Comparison of ENCODE assay signal across 8 cellular contexts in genomic region chr7:93374345-93374940, GRCh38.
DNase-seq lines count a peak whose midpoint lies in the region; ATAC-seq, FAIRE-seq and TF ChIP-seq lines count a peak whose summit lies in the region.

No MANE protein-coding gene starts in this region.

- peaks cover 5% of the 10 kb centered on the region for H3K4me1 ChIP-seq in GM12878 (ENCODE audit: control insufficient read depth, insufficient read depth, low read length)

- H4K20me1 ChIP-seq in GM12878 (ENCODE audit: control insufficient read depth, insufficient read depth): no peaks in the 10 kb centered on the region

- SMC1A ChIA-PET in GM12878 (lab: Charles Lee; ENCODE audit: uncharacterized antibody, unreplicated experiment): interaction anchor here (0.6 to 1.5 kb wide), 6 partner anchors 20 to 152 kb away, joined by 3 to 8 read pairs (median 3); no protein-coding TSS in a partner anchor

- H3K27ac Mint-ChIP-seq in HFFc6: no peak overlapping the region
- no peak overlapping the region for H3K27ac Mint-ChIP-seq in memory B cell
- no peak overlapping the region for H3K27ac Mint-ChIP-seq in activated CD4-positive, alpha-beta memory T cell treated with anti-CD3 and anti-CD28 coated beads for 36 hours

- H3K4me2 ChIP-seq in GM12878 (ENCODE audit: control insufficient read depth, insufficient read depth): no peak overlapping the region

- TF ChIP-seq RAD21 in GM12878 (IDR thresholded peaks at IDR 0.05; ENCODE audit: insufficient read depth, low read depth, low read length): peak; percentile 67

- H3K4me1 Mint-ChIP-seq in HFFc6 (ENCODE audit: low read depth): no peaks in the 10 kb centered on the region
- peaks cover 31% of the 10 kb centered on the region for H3K4me1 Mint-ChIP-seq in memory B cell
- H3K4me1 Mint-ChIP-seq in activated CD4-positive, alpha-beta memory T cell treated with anti-CD3 and anti-CD28 coated beads for 36 hours (ENCODE audit: low read depth): no peaks in the 10 kb centered on the region

- CTCF ChIA-PET in GM12878 (lab: Yijun Ruan, JAX): interaction anchor here (0.6 to 2.3 kb wide), 14 partner anchors 8 to 874 kb away, joined by 3 to 30 read pairs (median 4); no protein-coding TSS in a partner anchor
- CTCF ChIA-PET in activated CD4-positive, alpha-beta memory T cell treated with anti-CD3 and anti-CD28 coated beads for 36 hours (lab: Charles Lee): interaction anchor here (0.7 to 1.4 kb wide), 12 partner anchors 10 to 907 kb away, joined by 3 to 7 read pairs (median 3); no protein-coding TSS in a partner anchor

- DNase-seq in SKM-1 (lab: John Stamatoyannopoulos, UW; ENCODE audit: unreplicated experiment) (peak; percentile 21), SKM-1 treated with dmso at 0.1 percent for 144 hours (lab: John Stamatoyannopoulos, UW; ENCODE audit: unreplicated experiment) (no peak), HFFc6 (peak; percentile 16), NCI-H1105 treated with DMSO at 0.1 percent for 48 hours (lab: John Stamatoyannopoulos, UW) (peak; percentile 64), GM12878 (ENCODE audit: low read depth, low spot score) (no peak), memory B cell (ENCODE audit: low spot score in 2 of 2) (no peak), NCI-H128 (lab: John Stamatoyannopoulos, UW; ENCODE audit: unreplicated experiment) (no peak)
- DNase-seq in activated CD4-positive, alpha-beta memory T cell treated with anti-CD3 and anti-CD28 coated beads for 36 hours: no peak

- no peak for TF ChIP-seq POLR2A in GM12878 (IDR thresholded peaks at IDR 0.05; ENCODE audit: low read depth, low read length)

- H3K36me3 Mint-ChIP-seq in HFFc6 (ENCODE audit: low read depth): no peaks in the 10 kb centered on the region
- no peaks in the 10 kb centered on the region for H3K36me3 Mint-ChIP-seq in memory B cell
- H3K36me3 Mint-ChIP-seq in activated CD4-positive, alpha-beta memory T cell treated with anti-CD3 and anti-CD28 coated beads for 36 hours: no peaks in the 10 kb centered on the region

- H3K4me3 Mint-ChIP-seq in HFFc6 (no peak overlapping the region), memory B cell (no peak overlapping the region)
- H3K4me3 Mint-ChIP-seq in activated CD4-positive, alpha-beta memory T cell treated with anti-CD3 and anti-CD28 coated beads for 36 hours: no peak overlapping the region

- FAIRE-seq in GM12878 (lab: Jason Lieb, UNC): peak; percentile 54

- TF ChIP-seq EP300 in GM12878 (IDR thresholded peaks at IDR 0.05; ENCODE audit: borderline replicate concordance in 1 of 2, control insufficient read depth in 1 of 2, low read depth in 2 of 2, low read length in 2 of 2): no peak

- RAD21 ChIA-PET in GM12878 (lab: Charles Lee; ENCODE audit: unreplicated experiment): interaction anchor here (0.7 to 1.3 kb wide), 4 partner anchors 123 to 282 kb away, joined by 3 to 12 read pairs (median 3); partner anchors contain the start of gene VPS50

- H3K9me3 Mint-ChIP-seq in HFFc6 (no peaks in the 10 kb centered on the region), memory B cell (no peaks in the 10 kb centered on the region)
- H3K9me3 Mint-ChIP-seq in activated CD4-positive, alpha-beta memory T cell treated with anti-CD3 and anti-CD28 coated beads for 36 hours: peaks cover 5% of the 10 kb centered on the region

- no peaks in the 10 kb centered on the region for H3K9me3 ChIP-seq in GM12878 (replicated peaks; ENCODE audit: control insufficient read depth, insufficient read depth, low read length)

- no peaks in the 10 kb centered on the region for H3K79me2 ChIP-seq in GM12878 (ENCODE audit: control insufficient read depth, insufficient read depth, low read length)

- in situ Hi-C loops in GM12878 (cut with MboI): no loop called here

- ATAC-seq in GM12878 (peak; percentile 84), memory B cell (ENCODE audit: low read depth) (peak; percentile 65)

- 16% methylated on average over 5 of the region's 5 CpGs for WGBS in GM12878 (ENCODE audit: insufficient coverage, insufficient replicate concordance, low lambda C conversion rate, missing lambda C conversion rate)

- POLR2A ChIA-PET in GM12878 (lab: Charles Lee): no interaction called here
- POLR2A ChIA-PET in activated CD4-positive, alpha-beta memory T cell treated with anti-CD3 and anti-CD28 coated beads for 36 hours (lab: Charles Lee): no interaction called here

- H3K4me3 ChIP-seq in GM12878: no peak overlapping the region

- no TSS peak for BruUV-seq in GM12878 (replicated peaks; lab: Mats Ljungman, UMichigan)

- H3K27me3 Mint-ChIP-seq in HFFc6 (ENCODE audit: insufficient read depth): peaks cover 11% of the 10 kb centered on the region
- H3K27me3 Mint-ChIP-seq in memory B cell: peaks cover 4% of the 10 kb centered on the region
- peaks cover 16% of the 10 kb centered on the region for H3K27me3 Mint-ChIP-seq in activated CD4-positive, alpha-beta memory T cell treated with anti-CD3 and anti-CD28 coated beads for 36 hours

- no peaks in the 10 kb centered on the region for H3K36me3 ChIP-seq in GM12878 (ENCODE audit: control insufficient read depth in 2 of 2, insufficient read depth in 2 of 2, low read length in 1 of 2)

- H2AFZ ChIP-seq in GM12878 (ENCODE audit: control insufficient read depth, low read depth, low read length): no peak overlapping the region

- no peak overlapping the region for H3K27ac ChIP-seq in GM12878 (ENCODE audit: control insufficient read depth, insufficient read depth)

- H3K9ac ChIP-seq in GM12878 (ENCODE audit: control insufficient read depth, insufficient read depth, low read length): no peak overlapping the region

- TF ChIP-seq CTCF in HFFc6 (IDR thresholded peaks at IDR 0.05) (peak; percentile 94), GM12878 (IDR thresholded peaks at IDR 0.05 in 2 of 3, conservative IDR thresholded peaks at IDR 0.05 in 1 of 3; ENCODE audit: control insufficient read depth in 2 of 3, extremely low read depth in 1 of 3, insufficient read depth in 1 of 3, low read depth in 3 of 3, low read length in 3 of 3) (peak; percentile 63 to 87 (median 82))

- H3K27me3 ChIP-seq in GM12878 (replicated peaks in 1 of 2; ENCODE audit: control insufficient read depth in 2 of 2, insufficient read depth in 2 of 2, low read length in 1 of 2): 0 out of 4 replicates have a peak, but pooled peaks cover 0 to 3% of the 10 kb centered on the region in 2 experiments

- intact Hi-C loops in GM12878 (cut with micrococcal nuclease; ENCODE audit: unreplicated experiment): loop anchor here (1.0 to 10.0 kb wide), 2 partner anchors 129 to 280 kb away; no protein-coding TSS in a partner anchor
- intact Hi-C loops in activated CD4-positive, alpha-beta memory T cell treated with anti-CD3 and anti-CD28 coated beads for 36 hours (cut with micrococcal nuclease): loop anchor here (2.0 kb wide), 1 partner anchor 130 kb away; no protein-coding TSS in a partner anchor

TF ChIP-seq in GM12878, 131 proteins besides CTCF, POLR2A, EP300 and RAD21:
- no peak for TF ChIP-seq STAT3 (IDR thresholded peaks at IDR 0.05; ENCODE audit: low read depth, low read length)
- TF ChIP-seq SMC3 (IDR thresholded peaks at IDR 0.05; ENCODE audit: borderline replicate concordance, low read length): peak; percentile 21; the same call in 1 of the 2 replicates
- TF ChIP-seq PBX3 (IDR thresholded peaks at IDR 0.05; ENCODE audit: insufficient replicate concordance, low read depth, low read length): no peak
TF ChIP-seq in GM12878: peak in this region for 1.

Comparison
In these comparisons a context has a peak if more than half of its experiments do, and no peak if none do; other contexts are left out.
1. DNase-seq: peak in SKM-1 (single experiment), HFFc6 (single experiment) and NCI-H1105 treated with DMSO at 0.1 percent for 48 hours (single experiment); none in SKM-1 treated with dmso at 0.1 percent for 144 hours (single experiment), GM12878 (single experiment), memory B cell (0 of 2), activated CD4-positive, alpha-beta memory T cell treated with anti-CD3 and anti-CD28 coated beads for 36 hours (single experiment) and NCI-H128 (single experiment).